26 cellular contexts compared by ENCODE assay signal in the genomic region with DNA sequence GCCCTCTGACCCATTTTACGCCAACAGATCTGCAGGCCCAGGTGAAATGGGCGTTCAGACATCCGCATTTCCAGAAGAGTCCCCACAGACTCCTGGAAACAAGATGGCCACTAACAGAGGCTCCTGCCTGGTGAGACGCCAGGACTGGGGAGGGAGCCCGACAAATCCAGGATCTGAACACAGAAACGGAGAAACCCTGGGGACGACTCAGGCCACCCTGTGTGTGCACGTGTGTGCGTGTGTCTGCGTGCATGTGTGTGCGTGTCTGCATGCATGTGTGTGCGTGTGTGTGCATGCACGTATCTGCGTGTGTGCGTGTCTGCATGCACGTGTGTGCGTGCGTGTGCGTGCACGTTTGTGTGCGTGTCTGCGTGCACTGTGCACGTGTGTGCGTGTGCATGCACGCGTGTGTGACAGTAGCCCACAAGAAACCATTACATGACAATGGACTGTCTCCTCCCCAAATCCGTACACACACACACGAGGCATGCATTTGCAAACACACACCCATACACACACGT. TPM values are rescaled to one million over a fixed set of nuclear protein-coding genes. Genes with fewer than 3 reads are reported as not detected.
"Had no signal": no experiment of that assay in that cellular context is flagged by ENCODE, and none has a peak within 500 bp of the region (broad histone marks: within the 10 kb centered on the region; RNA-seq: fewer than 3 reads in every experiment).

No MANE protein-coding gene starts in this region.

- H3K27me3 ChIP-seq: right atrium auricular region, thyroid gland, upper lobe of left lung, vagina had no signal

- ATAC-seq: esophagus mucosa; heart right ventricle; naive thymus-derived CD4-positive, alpha-beta T cell; stimulated activated effector memory CD8-positive, alpha-beta T cell treated with anti-CD3 and anti-CD28 coated beads, Interleukin-12 subunit alpha, Interleukin-12 subunit beta, amount 100 ng/mL, for 72 hours; stimulated activated naive CD8-positive, alpha-beta T cell treated with anti-CD3 and anti-CD28 coated beads, Interleukin-15, Interleukin-2, amounts not matched to agents 100 U/mL and 50 U/mL, for 24 hours had no signal

- DNase-seq: cortex of kidney; dorsolateral prefrontal cortex; effector CD8-positive, alpha-beta T cell; heart right ventricle; islet precursor cell; naive thymus-derived CD4-positive, alpha-beta T cell; nephron progenitor cell; small intestine; stimulated activated CD4-positive, alpha-beta T cell treated with anti-CD3 and anti-CD28 coated beads, Interleukin-2, amount 100 ng/mL, for 48 hours; stimulated activated CD8-positive, alpha-beta memory T cell treated with anti-CD3 and anti-CD28 coated beads, Interleukin-4, amount 100 ng/mL, for 48 hours; stimulated activated naive CD8-positive, alpha-beta T cell treated with anti-CD3 and anti-CD28 coated beads, Interleukin-15, Interleukin-2, amounts not matched to agents 100 U/mL and 50 U/mL, for 24 hours; thyroid gland had no signal

- H3K9me3 ChIP-seq: right atrium auricular region, suprapubic skin, thyroid gland, vagina had no signal

- H3K4me3 ChIP-seq: heart right ventricle, right atrium auricular region, suprapubic skin, thyroid gland, upper lobe of left lung, vagina had no signal

- H3K36me3 ChIP-seq: heart right ventricle, neutrophil, right atrium auricular region, suprapubic skin, thyroid gland, upper lobe of left lung, vagina had no signal

- H3K4me1 ChIP-seq: right atrium auricular region, upper lobe of left lung, vagina had no signal

- FAIRE-seq: frontal cortex, small intestine had no signal

- H3K27ac ChIP-seq: heart right ventricle, neutrophil, right atrium auricular region, suprapubic skin, thyroid gland, upper lobe of left lung, vagina had no signal

RNA-seq across cellular contexts. Expression of a gene that starts 24.9 kb away (rescaled TPM):
- total RNA-seq: esophagus mucosa; fibroblast of lung; glomerular endothelial cell; mesenteric fat pad; mononuclear cell; naive thymus-derived CD4-positive, alpha-beta T cell; osteoblast; right atrium auricular region; suprapubic skin had no signal
- polyA plus RNA-seq: fibroblast of lung; naive thymus-derived CD4-positive, alpha-beta T cell had no signal

RNA-seq across cellular contexts. Expression of a gene that starts 43.3 kb away (rescaled TPM):
- total RNA-seq: esophagus mucosa, fibroblast of lung, glomerular endothelial cell, liver, mesenteric fat pad, mononuclear cell, osteoblast, right atrium auricular region, suprapubic skin, vagina had no signal
- polyA plus RNA-seq: fibroblast of lung; heart right ventricle; liver; naive thymus-derived CD4-positive, alpha-beta T cell had no signal
